ENCODE assay signal across 13 cellular contexts in the genomic region with DNA sequence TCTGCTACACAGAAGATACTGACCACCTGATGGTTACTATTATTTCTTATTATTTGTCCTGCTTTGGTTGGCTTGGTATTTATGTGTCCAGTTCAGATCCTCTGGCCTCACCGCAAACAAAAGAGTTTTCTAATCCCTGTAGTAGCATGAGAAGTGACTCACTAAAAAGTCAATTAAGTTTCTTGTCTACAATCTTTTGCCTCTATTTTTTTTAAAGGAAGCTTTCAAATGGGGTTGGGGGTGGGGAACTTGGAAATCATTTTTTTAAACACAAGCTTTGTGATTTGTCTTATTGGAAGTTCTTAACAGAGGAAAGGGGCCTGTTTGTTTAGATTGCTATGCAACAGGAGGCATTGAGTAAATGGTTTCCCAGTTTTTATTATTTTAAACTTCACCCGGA.
DNase-seq lines count a peak whose midpoint lies in the region; ATAC-seq, FAIRE-seq and TF ChIP-seq lines count a peak whose summit lies in the region.
"Had no signal": no experiment of that assay in that cellular context is flagged by ENCODE, and none has a peak within 500 bp of the region (broad histone marks: within the 10 kb centered on the region; RNA-seq: fewer than 3 reads in every experiment).

No MANE protein-coding gene starts in this region.

- TF ChIP-seq RAD21 in K562 (CRISPR knock-in tag; conservative IDR thresholded peaks at IDR 0.05 in 1 of 2, IDR thresholded peaks at IDR 0.05 in 1 of 2): no peak

- DNase-seq in HT1080 (ENCODE audit: low read depth): peak; percentile 87
- no peak for DNase-seq in K562 (ENCODE audit: extremely low read depth in 1 of 4, low spot score in 3 of 4)
- peak; percentile 29 for DNase-seq in kidney glomerular epithelial cell (lab: John Stamatoyannopoulos, UW)
- no peak for DNase-seq in globus pallidus (ENCODE audit: low spot score)
- DNase-seq in OCI-M1 (lab: John Stamatoyannopoulos, UW): no peak
- no peak for DNase-seq in GM19238 (ENCODE audit: insufficient read length, low spot score)
- DNase-seq: activated CD8-positive, alpha-beta memory T cell treated with anti-CD3 and anti-CD28 coated beads, Interleukin-2, amount 50 U/mL, for 48 hours; NCI-H1436 treated with DMSO at 0.1 percent for 48 hours; posterior cingulate gyrus; stimulated activated CD4-positive, alpha-beta T cell treated with anti-CD3 and anti-CD28 coated beads, Interleukin-2, amount 100 ng/mL, for 48 hours; stimulated activated naive CD4-positive, alpha-beta T cell treated with Interleukin-2 at 50 U/mL for 16 hours had no signal

- H2AFZ ChIP-seq in K562 (ENCODE audit: low read depth, low read length): no peak overlapping the region

- TF ChIP-seq POLR2A in K562 (conservative IDR thresholded peaks at IDR 0.05): no peak

- ATAC-seq in K562 (no peak), GM21447 (IDR thresholded peaks at IDR 0.05; ENCODE audit: unreplicated experiment) (no peak)

- intact Hi-C loops in K562 (cut with micrococcal nuclease): no loop called here

- H4K20me1 ChIP-seq in K562 (replicated peaks; ENCODE audit: control insufficient read depth, insufficient read depth, low read length): no peaks in the 10 kb centered on the region

- no peak; the same call in 1 of the 2 replicates for TF ChIP-seq EP300 in K562 (IDR thresholded peaks at IDR 0.05; ENCODE audit: low read length)

- H3K27ac ChIP-seq in K562 (ENCODE audit: extremely low read depth, low read depth, low read length) (no peak overlapping the region), stomach smooth muscle (ENCODE audit: low read length) (peak overlapping the region; percentile 81)

- no peak for FAIRE-seq in K562 (lab: Jason Lieb, UNC)

- H3K36me3 ChIP-seq in K562 (ENCODE audit: control insufficient read depth, insufficient read depth, low read length) (no peaks in the 10 kb centered on the region), stomach smooth muscle (ENCODE audit: control insufficient read depth in 2 of 2, insufficient read depth in 2 of 2, low read length in 2 of 2) (no peaks in the 10 kb centered on the region)

- 21% methylated on average over 2 of the region's 2 CpGs for WGBS in K562 (ENCODE audit: insufficient coverage, low coverage, missing lambda C conversion rate)

- TF ChIP-seq CTCF in K562 (IDR thresholded peaks at IDR 0.05 in 2 of 3, conservative IDR thresholded peaks at IDR 0.05 in 1 of 3; ENCODE audit: insufficient read depth in 2 of 3, low read depth in 1 of 3, low read length in 3 of 3): no peak

- H3K4me1 ChIP-seq in K562 (replicated peaks in 1 of 2; ENCODE audit: control insufficient read depth in 2 of 2, insufficient read depth in 2 of 2, low read length in 2 of 2) (peaks cover 0 to 6% of the 10 kb centered on the region in 2 experiments; a peak in 3 of 5 replicates), stomach smooth muscle (ENCODE audit: control insufficient read depth, insufficient read depth, low read length) (peaks cover 62% of the 10 kb centered on the region)

- POLR2A ChIA-PET in K562 (lab: Yijun Ruan, JAX): interaction anchor here (0.6 to 0.9 kb wide), 3 partner anchors 8 to 84 kb away, joined by 3 to 4 read pairs (median 3); no protein-coding TSS in a partner anchor

- CTCF ChIA-PET in K562 (lab: Yijun Ruan, JAX; ENCODE audit: low intra/inter-chr PET ratio): no interaction called here

- in situ Hi-C loops in K562 (cut with MboI): no loop called here

- H3K9me3 ChIP-seq in K562 (replicated peaks; ENCODE audit: control insufficient read depth, insufficient read depth, low read depth, low read length) (no peaks in the 10 kb centered on the region), stomach smooth muscle (ENCODE audit: control insufficient read depth in 2 of 2, low read length in 2 of 2) (no peaks in the 10 kb centered on the region)

- H3K27me3 ChIP-seq in K562 (ENCODE audit: control insufficient read depth in 2 of 2, insufficient read depth in 2 of 2, low read length in 2 of 2): peaks cover 4 to 7% of the 10 kb centered on the region in 2 experiments; a peak in 3 of 5 replicates
- no peaks in the 10 kb centered on the region for H3K27me3 ChIP-seq in stomach smooth muscle (ENCODE audit: control insufficient read depth in 1 of 2, insufficient read depth in 2 of 2, low read length in 2 of 2)

- no peaks in the 10 kb centered on the region for H3K79me2 ChIP-seq in K562 (ENCODE audit: control insufficient read depth, insufficient read depth, low read length)

- H3K9ac ChIP-seq in K562 (ENCODE audit: insufficient read depth in 1 of 2, low read depth in 2 of 2, low read length in 2 of 2) (no peak overlapping the region), stomach smooth muscle (ENCODE audit: low read length in 2 of 2) (no peak overlapping the region)

- H3K4me3 ChIP-seq in K562 (no peak overlapping the region), stomach smooth muscle (ENCODE audit: low read length in 2 of 2) (no peak overlapping the region)

- H3K4me2 ChIP-seq in K562 (ENCODE audit: insufficient read depth, low read length): no peak overlapping the region

- H3K9me1 ChIP-seq in K562 (ENCODE audit: control insufficient read depth, insufficient read depth, low read length): no peaks in the 10 kb centered on the region

- no TSS peak for BruUV-seq in K562 (replicated peaks; lab: Mats Ljungman, UMichigan)

TF ChIP-seq in K562, 482 proteins besides CTCF, POLR2A, EP300 and RAD21:
- TF ChIP-seq ARID1B (IDR thresholded peaks at IDR 0.05) (0 out of 2 replicates have a peak, but pooled peaks have one; percentile 28), ILK (tag; IDR thresholded peaks at IDR 0.05; ENCODE audit: borderline replicate concordance, low read depth) (no peak), RBM15 (IDR thresholded peaks at IDR 0.05; ENCODE audit: insufficient read depth, low read length) (no peak), BRF1 (IDR thresholded peaks at IDR 0.05; ENCODE audit: borderline replicate concordance, extremely low read depth, insufficient read length) (no peak), RAD51 (IDR thresholded peaks at IDR 0.05; ENCODE audit: borderline replicate concordance, low read depth) (no peak), ZNF668 (CRISPR knock-in tag; IDR thresholded peaks at IDR 0.05) (no peak), HNRNPK (IDR thresholded peaks at IDR 0.05; ENCODE audit: low read depth, low read length, poor library complexity, severe bottlenecking) (no peak), MTA3 (IDR thresholded peaks at IDR 0.05; ENCODE audit: borderline replicate concordance) (no peak), PYGO2 (tag; IDR thresholded peaks at IDR 0.05) (no peak), PCBP1 (IDR thresholded peaks at IDR 0.05; ENCODE audit: low read depth, low read length, poor library complexity, severe bottlenecking) (no peak), TAL1 (IDR thresholded peaks at IDR 0.05) (0 out of 2 replicates have a peak, but pooled peaks have one; percentile 38), ZNF121 (CRISPR knock-in tag; conservative IDR thresholded peaks at IDR 0.05) (no peak), KDM1A (IDR thresholded peaks at IDR 0.05) (no peak), MECOM (CRISPR knock-in tag; IDR thresholded peaks at IDR 0.05) (no peak)
TF ChIP-seq in K562: peak in this region for 2.

Comparison
In these comparisons a context has a peak if more than half of its experiments do, and no peak if none do; other contexts are left out.
1. DNase-seq: peak in HT1080 (single experiment) and kidney glomerular epithelial cell (single experiment); none in K562 (0 of 4), globus pallidus (single experiment), OCI-M1 (single experiment) and GM19238 (single experiment).